2 cellular contexts compared by ENCODE assay signal in the genomic region with DNA sequence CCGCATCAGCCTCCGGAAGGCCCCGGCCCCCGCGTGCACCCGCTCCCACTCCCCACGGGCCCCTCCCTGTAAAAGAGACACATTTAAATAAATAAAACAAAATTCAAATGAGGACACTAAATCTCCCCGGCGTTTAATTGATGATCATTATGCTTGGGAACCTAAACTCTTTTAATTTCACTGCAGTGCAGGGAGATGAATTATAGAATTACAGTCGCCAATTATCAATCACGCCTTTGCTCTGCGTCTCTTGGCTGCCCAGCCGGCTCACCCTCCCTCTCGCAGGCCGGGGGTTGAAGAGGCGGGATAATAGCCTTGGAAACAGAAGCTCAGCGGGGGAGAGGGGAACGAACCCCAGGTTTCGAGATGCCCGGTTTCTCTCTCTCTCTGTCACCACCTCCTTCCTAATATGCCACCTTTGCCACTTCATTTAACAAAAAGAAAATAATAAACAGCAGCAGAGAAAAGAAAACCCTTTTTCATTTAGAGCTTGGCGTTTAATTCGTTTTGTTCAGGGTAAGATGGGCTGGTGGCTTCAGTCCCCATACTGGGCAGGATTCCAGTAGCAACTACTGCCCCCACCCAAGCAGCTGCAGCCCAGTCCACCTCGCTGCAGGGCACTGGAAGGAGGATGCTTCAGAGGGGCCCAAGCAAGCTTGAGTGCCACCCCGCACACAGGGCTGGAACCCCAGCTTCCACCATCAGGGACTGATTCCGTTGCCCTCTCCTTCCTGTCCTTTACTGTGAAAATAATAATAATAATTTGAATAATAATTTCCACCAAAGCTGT.
TF ChIP-seq lines count a peak whose summit lies in the region.

No MANE protein-coding gene starts in this region.

TF ChIP-seq in SK-N-SH, 30 proteins besides CTCF, POLR2A, EP300 and RAD21 (continued from another document):
- TF ChIP-seq, protein P1, sequence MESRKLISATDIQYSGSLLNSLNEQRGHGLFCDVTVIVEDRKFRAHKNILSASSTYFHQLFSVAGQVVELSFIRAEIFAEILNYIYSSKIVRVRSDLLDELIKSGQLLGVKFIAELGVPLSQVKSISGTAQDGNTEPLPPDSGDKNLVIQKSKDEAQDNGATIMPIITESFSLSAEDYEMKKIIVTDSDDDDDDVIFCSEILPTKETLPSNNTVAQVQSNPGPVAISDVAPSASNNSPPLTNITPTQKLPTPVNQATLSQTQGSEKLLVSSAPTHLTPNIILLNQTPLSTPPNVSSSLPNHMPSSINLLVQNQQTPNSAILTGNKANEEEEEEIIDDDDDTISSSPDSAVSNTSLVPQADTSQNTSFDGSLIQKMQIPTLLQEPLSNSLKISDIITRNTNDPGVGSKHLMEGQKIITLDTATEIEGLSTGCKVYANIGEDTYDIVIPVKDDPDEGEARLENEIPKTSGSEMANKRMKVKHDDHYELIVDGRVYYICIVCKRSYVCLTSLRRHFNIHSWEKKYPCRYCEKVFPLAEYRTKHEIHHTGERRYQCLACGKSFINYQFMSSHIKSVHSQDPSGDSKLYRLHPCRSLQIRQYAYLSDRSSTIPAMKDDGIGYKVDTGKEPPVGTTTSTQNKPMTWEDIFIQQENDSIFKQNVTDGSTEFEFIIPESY (IDR thresholded peaks at IDR 0.05; ENCODE audit: borderline replicate concordance, low read depth), result no peak
- no peak for TF ChIP-seq POLR2AphosphoS5 (IDR thresholded peaks at IDR 0.05; ENCODE audit: low read depth, low read length)
- TF ChIP-seq, protein P2, sequence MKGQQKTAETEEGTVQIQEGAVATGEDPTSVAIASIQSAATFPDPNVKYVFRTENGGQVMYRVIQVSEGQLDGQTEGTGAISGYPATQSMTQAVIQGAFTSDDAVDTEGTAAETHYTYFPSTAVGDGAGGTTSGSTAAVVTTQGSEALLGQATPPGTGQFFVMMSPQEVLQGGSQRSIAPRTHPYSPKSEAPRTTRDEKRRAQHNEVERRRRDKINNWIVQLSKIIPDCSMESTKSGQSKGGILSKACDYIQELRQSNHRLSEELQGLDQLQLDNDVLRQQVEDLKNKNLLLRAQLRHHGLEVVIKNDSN (IDR thresholded peaks at IDR 0.05; ENCODE audit: borderline replicate concordance, low read depth), result no peak
- no peak for TF ChIP-seq NRF1 (IDR thresholded peaks at IDR 0.05; ENCODE audit: low read depth, low read length)
- TF ChIP-seq, protein P3, sequence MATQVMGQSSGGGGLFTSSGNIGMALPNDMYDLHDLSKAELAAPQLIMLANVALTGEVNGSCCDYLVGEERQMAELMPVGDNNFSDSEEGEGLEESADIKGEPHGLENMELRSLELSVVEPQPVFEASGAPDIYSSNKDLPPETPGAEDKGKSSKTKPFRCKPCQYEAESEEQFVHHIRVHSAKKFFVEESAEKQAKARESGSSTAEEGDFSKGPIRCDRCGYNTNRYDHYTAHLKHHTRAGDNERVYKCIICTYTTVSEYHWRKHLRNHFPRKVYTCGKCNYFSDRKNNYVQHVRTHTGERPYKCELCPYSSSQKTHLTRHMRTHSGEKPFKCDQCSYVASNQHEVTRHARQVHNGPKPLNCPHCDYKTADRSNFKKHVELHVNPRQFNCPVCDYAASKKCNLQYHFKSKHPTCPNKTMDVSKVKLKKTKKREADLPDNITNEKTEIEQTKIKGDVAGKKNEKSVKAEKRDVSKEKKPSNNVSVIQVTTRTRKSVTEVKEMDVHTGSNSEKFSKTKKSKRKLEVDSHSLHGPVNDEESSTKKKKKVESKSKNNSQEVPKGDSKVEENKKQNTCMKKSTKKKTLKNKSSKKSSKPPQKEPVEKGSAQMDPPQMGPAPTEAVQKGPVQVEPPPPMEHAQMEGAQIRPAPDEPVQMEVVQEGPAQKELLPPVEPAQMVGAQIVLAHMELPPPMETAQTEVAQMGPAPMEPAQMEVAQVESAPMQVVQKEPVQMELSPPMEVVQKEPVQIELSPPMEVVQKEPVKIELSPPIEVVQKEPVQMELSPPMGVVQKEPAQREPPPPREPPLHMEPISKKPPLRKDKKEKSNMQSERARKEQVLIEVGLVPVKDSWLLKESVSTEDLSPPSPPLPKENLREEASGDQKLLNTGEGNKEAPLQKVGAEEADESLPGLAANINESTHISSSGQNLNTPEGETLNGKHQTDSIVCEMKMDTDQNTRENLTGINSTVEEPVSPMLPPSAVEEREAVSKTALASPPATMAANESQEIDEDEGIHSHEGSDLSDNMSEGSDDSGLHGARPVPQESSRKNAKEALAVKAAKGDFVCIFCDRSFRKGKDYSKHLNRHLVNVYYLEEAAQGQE (IDR thresholded peaks at IDR 0.05; ENCODE audit: low read depth, low read length), result no peak
- no peak for TF ChIP-seq GABPA (IDR thresholded peaks at IDR 0.05; ENCODE audit: low read depth)
- TF ChIP-seq SIN3A (IDR thresholded peaks at IDR 0.05; ENCODE audit: borderline replicate concordance, low read depth, low read length), result no peak
- no peak for TF ChIP-seq ELF1 (IDR thresholded peaks at IDR 0.05)
- TF ChIP-seq FOXM1 (IDR thresholded peaks at IDR 0.05; ENCODE audit: low read depth), result no peak
- no peak for TF ChIP-seq RFX5 (IDR thresholded peaks at IDR 0.05; ENCODE audit: low read length)
- TF ChIP-seq, protein P4, sequence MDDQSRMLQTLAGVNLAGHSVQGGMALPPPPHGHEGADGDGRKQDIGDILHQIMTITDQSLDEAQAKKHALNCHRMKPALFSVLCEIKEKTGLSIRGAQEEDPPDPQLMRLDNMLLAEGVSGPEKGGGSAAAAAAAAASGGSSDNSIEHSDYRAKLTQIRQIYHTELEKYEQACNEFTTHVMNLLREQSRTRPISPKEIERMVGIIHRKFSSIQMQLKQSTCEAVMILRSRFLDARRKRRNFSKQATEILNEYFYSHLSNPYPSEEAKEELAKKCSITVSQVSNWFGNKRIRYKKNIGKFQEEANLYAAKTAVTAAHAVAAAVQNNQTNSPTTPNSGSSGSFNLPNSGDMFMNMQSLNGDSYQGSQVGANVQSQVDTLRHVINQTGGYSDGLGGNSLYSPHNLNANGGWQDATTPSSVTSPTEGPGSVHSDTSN (IDR thresholded peaks at IDR 0.05), result no peak
- TF ChIP-seq TEAD4 (IDR thresholded peaks at IDR 0.05; ENCODE audit: borderline replicate concordance, insufficient read depth), result no peak
- no peak for TF ChIP-seq RCOR1 (IDR thresholded peaks at IDR 0.05; ENCODE audit: low read length)
- TF ChIP-seq MXI1 (IDR thresholded peaks at IDR 0.05; ENCODE audit: low read depth, low read length), result peak; percentile 17; the same call in 1 of the 2 replicates
- TF ChIP-seq, protein P5, sequence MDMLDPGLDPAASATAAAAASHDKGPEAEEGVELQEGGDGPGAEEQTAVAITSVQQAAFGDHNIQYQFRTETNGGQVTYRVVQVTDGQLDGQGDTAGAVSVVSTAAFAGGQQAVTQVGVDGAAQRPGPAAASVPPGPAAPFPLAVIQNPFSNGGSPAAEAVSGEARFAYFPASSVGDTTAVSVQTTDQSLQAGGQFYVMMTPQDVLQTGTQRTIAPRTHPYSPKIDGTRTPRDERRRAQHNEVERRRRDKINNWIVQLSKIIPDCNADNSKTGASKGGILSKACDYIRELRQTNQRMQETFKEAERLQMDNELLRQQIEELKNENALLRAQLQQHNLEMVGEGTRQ (IDR thresholded peaks at IDR 0.05; ENCODE audit: borderline replicate concordance, low read depth, low read length), result no peak
- TF ChIP-seq, protein P6, sequence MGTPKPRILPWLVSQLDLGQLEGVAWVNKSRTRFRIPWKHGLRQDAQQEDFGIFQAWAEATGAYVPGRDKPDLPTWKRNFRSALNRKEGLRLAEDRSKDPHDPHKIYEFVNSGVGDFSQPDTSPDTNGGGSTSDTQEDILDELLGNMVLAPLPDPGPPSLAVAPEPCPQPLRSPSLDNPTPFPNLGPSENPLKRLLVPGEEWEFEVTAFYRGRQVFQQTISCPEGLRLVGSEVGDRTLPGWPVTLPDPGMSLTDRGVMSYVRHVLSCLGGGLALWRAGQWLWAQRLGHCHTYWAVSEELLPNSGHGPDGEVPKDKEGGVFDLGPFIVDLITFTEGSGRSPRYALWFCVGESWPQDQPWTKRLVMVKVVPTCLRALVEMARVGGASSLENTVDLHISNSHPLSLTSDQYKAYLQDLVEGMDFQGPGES (IDR thresholded peaks at IDR 0.05; ENCODE audit: low read depth, low read length), result no peak
- peak; percentile 4 for TF ChIP-seq GATA2 (CRISPR knock-in tag; IDR thresholded peaks at IDR 0.05)
- TF ChIP-seq TCF12 (IDR thresholded peaks at IDR 0.05), result no peak

TF ChIP-seq in SK-N-SH treated with all-trans-retinoic acid at 6 μM for 48 hours, 23 proteins besides CTCF, POLR2A, EP300 and RAD21 (continued from another document):
- TF ChIP-seq, protein P7, sequence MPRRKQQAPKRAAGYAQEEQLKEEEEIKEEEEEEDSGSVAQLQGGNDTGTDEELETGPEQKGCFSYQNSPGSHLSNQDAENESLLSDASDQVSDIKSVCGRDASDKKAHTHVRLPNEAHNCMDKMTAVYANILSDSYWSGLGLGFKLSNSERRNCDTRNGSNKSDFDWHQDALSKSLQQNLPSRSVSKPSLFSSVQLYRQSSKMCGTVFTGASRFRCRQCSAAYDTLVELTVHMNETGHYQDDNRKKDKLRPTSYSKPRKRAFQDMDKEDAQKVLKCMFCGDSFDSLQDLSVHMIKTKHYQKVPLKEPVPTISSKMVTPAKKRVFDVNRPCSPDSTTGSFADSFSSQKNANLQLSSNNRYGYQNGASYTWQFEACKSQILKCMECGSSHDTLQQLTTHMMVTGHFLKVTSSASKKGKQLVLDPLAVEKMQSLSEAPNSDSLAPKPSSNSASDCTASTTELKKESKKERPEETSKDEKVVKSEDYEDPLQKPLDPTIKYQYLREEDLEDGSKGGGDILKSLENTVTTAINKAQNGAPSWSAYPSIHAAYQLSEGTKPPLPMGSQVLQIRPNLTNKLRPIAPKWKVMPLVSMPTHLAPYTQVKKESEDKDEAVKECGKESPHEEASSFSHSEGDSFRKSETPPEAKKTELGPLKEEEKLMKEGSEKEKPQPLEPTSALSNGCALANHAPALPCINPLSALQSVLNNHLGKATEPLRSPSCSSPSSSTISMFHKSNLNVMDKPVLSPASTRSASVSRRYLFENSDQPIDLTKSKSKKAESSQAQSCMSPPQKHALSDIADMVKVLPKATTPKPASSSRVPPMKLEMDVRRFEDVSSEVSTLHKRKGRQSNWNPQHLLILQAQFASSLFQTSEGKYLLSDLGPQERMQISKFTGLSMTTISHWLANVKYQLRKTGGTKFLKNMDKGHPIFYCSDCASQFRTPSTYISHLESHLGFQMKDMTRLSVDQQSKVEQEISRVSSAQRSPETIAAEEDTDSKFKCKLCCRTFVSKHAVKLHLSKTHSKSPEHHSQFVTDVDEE (CRISPR knock-in tag; IDR thresholded peaks at IDR 0.05), result no peak
- no peak for TF ChIP-seq ARNTL (CRISPR knock-in tag; IDR thresholded peaks at IDR 0.05; ENCODE audit: borderline replicate concordance, low read depth)
